ENCODE assay signal across 15 cellular contexts in the genomic region with DNA sequence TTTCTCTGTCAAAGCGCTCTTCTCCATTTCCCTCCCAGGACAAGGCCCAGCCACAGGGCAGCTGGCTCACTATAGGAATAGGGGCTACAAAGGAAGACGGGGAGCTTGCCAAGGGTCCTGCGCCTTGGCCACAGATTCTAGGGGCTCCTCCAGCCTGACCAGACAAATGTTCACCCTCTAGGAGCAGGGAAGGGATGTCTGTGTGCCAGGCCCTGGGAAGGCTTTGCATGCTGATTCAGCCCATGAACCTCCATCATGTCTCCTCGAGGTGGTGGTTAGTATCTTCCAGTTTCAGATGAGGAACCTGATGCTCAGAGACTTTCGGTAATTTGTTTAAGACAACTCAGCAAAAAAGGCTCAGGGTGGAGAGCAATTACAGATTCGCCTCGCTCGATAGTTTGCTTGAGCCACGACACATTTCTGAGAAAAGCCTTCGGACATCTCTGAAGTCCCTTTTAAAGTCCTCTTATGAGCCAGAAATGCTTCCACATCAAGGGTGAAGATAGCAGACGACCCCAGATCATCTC.
DNase-seq lines count a peak whose midpoint lies in the region; ATAC-seq and TF ChIP-seq lines count a peak whose summit lies in the region.
"Had no signal": no experiment of that assay in that cellular context is flagged by ENCODE, and none has a peak within 500 bp of the region (broad histone marks: within the 10 kb centered on the region; RNA-seq: fewer than 3 reads in every experiment).

No MANE protein-coding gene starts in this region.

- TF ChIP-seq CTCF in CD4-positive, alpha-beta T cell (IDR thresholded peaks at IDR 0.05) = no peak
- TF ChIP-seq CTCF in spleen (IDR thresholded peaks at IDR 0.05 in 8 of 11, conservative IDR thresholded peaks at IDR 0.05 in 3 of 11) = no peak

- H3K9me3 Mint-ChIP-seq in CD4-positive, alpha-beta T cell = no peaks in the 10 kb centered on the region
- no peaks in the 10 kb centered on the region for H3K9me3 Mint-ChIP-seq in immature natural killer cell
- H3K9me3 Mint-ChIP-seq: T-cell had no signal

- peaks cover 30% of the 10 kb centered on the region for H3K4me1 Mint-ChIP-seq in CD4-positive, alpha-beta T cell (ENCODE audit: low read depth)
- H3K4me1 Mint-ChIP-seq in immature natural killer cell = peaks cover 26 to 37% of the 10 kb centered on the region in 2 donors

- H3K27me3 Mint-ChIP-seq in CD4-positive, alpha-beta T cell = no peaks in the 10 kb centered on the region
- peaks cover 0 to 1% (median 1%) of the 10 kb centered on the region in 3 donors for H3K27me3 Mint-ChIP-seq in immature natural killer cell (ENCODE audit: low read depth in 3 of 3)
- H3K27me3 Mint-ChIP-seq: T-cell had no signal

- 76 to 85% (median 80%) methylated on average over 9 to 11 of the region's 11 CpGs for WGBS in spleen, 5 donors

- no peak overlapping the region for H3K27ac ChIP-seq in CD4-positive, alpha-beta T cell (ENCODE audit: low read depth, low read length)
- peak overlapping the region in 7 of 8 donors; percentile 59 to 81 (median 74) for H3K27ac ChIP-seq in spleen
- H3K27ac ChIP-seq: C4-2B had no signal

- H3K27ac Mint-ChIP-seq in CD4-positive, alpha-beta T cell = peak overlapping the region; percentile 24
- peak overlapping the region in 5 of 6 donors; percentile 12 to 61 (median 45) for H3K27ac Mint-ChIP-seq in immature natural killer cell

- no peak for DNase-seq in CD4-positive, alpha-beta T cell
- DNase-seq in RPMI8226 (peak; percentile 55), immature natural killer cell (no peak), spleen (no peak), medulla oblongata (ENCODE audit: extremely low spot score) (no peak)
- DNase-seq in stimulated activated naive CD4-positive, alpha-beta T cell (lab: John Stamatoyannopoulos, UW) = no peak
- DNase-seq: activated CD4-positive, alpha-beta T cell treated with anti-CD3 and anti-CD28 coated beads for 1 hour; activated T-cell treated with anti-CD3 and anti-CD28 coated beads, Interleukin-2, amount 50 U/mL, for 48 hours; amygdala; glutamatergic neuron; GOT3; T-cell had no signal

- POLR2A ChIA-PET in CD4-positive, alpha-beta T cell (lab: Charles Lee) = no interaction called here

- H3K4me3 ChIP-seq in spleen = no peak overlapping the region

- H3K4me1 ChIP-seq in spleen = peaks cover 35 to 100% (median 78%) of the 10 kb centered on the region in 6 donors

- no peak for ATAC-seq in CD4-positive, alpha-beta T cell (ENCODE audit: poor library complexity)
- no peak for ATAC-seq in GM18519 (IDR thresholded peaks at IDR 0.05; ENCODE audit: low FRiP score, unreplicated experiment)
- ATAC-seq in HG02759 (IDR thresholded peaks at IDR 0.05; ENCODE audit: unreplicated experiment) = no peak
- ATAC-seq: T-cell had no signal

- H3K36me3 Mint-ChIP-seq in CD4-positive, alpha-beta T cell (ENCODE audit: low read depth) = no peaks in the 10 kb centered on the region
- H3K36me3 Mint-ChIP-seq in immature natural killer cell = no peaks in the 10 kb centered on the region

- H3K27me3 ChIP-seq in CD4-positive, alpha-beta T cell (ENCODE audit: control insufficient read depth, insufficient read depth, low read length) = no peaks in the 10 kb centered on the region
- H3K27me3 ChIP-seq in spleen (replicated peaks in 1 of 7) = no peaks in the 10 kb centered on the region

- intact Hi-C loops in CD4-positive, alpha-beta T cell (cut with DNase I, micrococcal nuclease) = no loop called here
- intact Hi-C loops in spleen (cut with DNase I; ENCODE audit: low total_unique reads) = loop anchor here (10.0 kb wide), 1 partner anchor 74 kb away; no protein-coding TSS in a partner anchor

- no peak overlapping the region for H3K4me3 Mint-ChIP-seq in CD4-positive, alpha-beta T cell
- H3K4me3 Mint-ChIP-seq in immature natural killer cell = no peak overlapping the region
- H3K4me3 Mint-ChIP-seq: T-cell had no signal

- no peaks in the 10 kb centered on the region for H3K9me3 ChIP-seq in CD4-positive, alpha-beta T cell (ENCODE audit: control insufficient read depth, low read length)
- H3K9me3 ChIP-seq in spleen = no peaks in the 10 kb centered on the region

- CTCF ChIA-PET in CD4-positive, alpha-beta T cell (lab: Charles Lee) = no interaction called here

- H3K36me3 ChIP-seq in spleen = no peaks in the 10 kb centered on the region

- TF ChIP-seq POLR2A in spleen (IDR thresholded peaks at IDR 0.05) = no peak
